8 cellular contexts compared by ENCODE assay signal in the genomic region with DNA sequence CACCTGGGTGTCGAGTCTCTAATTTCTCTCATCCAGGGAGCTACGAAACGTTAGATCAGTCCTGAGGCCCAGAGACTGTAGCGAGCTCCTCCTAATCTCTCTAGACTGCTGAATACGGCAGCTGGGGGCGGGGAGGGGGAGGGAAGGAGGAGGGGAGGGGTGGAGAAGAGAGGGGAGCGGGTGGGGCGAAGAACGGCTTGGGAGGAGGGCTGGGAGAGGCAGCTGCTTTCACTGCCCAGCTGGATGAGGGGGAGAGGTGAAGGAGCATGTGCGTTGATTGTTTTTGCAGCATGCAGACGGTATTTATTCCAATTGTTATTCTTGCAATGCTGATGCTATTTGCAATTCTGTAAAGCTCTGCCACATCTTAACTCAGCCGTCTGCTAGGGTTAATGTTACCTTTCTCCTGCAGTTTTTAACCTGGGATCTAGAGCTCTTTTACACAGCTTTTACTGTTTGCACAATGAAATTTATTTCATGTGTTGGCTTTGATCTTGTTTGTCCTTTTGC. TPM values are rescaled to one million over a fixed set of nuclear protein-coding genes. Genes with fewer than 3 reads are reported as not detected.
DNase-seq lines count a peak whose midpoint lies in the region; TF ChIP-seq lines count a peak whose summit lies in the region.

No MANE protein-coding gene starts in this region.

- CTCF ChIA-PET in GM10248 (lab: Yijun Ruan, JAX) = no interaction called here

- intact Hi-C loops in activated CD4-positive, alpha-beta T cell treated with anti-CD3 and anti-CD28 coated beads, Interleukin-2, amount 10 ng/mL, durations not matched to agents 24 days and 14 days (cut with micrococcal nuclease) = no loop called here

- peak; percentile 27 for DNase-seq in Daoy (ENCODE audit: low read depth)
- peak; percentile 81 for DNase-seq in NCI-H2171 (lab: John Stamatoyannopoulos, UW)
- DNase-seq in cerebellum (ENCODE audit: low spot score) = peak; percentile 71
- peak; percentile 74 for DNase-seq in midbrain (lab: John Stamatoyannopoulos, UW)
- DNase-seq in activated CD4-positive, alpha-beta T cell treated with anti-CD3 and anti-CD28 coated beads, Interleukin-2, amount 10 ng/mL, durations not matched to agents 24 days and 14 days = no peak
- no peak for DNase-seq in LoVo (ENCODE audit: low spot score)
- no peak for DNase-seq in activated CD8-positive, alpha-beta memory T cell treated with anti-CD3 and anti-CD28 coated beads, Interleukin-2, amount 50 U/mL, for 48 hours
- DNase-seq in GM10248 (ENCODE audit: extremely low spot score) = no peak

- no peak overlapping the region for H3K27ac Mint-ChIP-seq in activated CD4-positive, alpha-beta T cell treated with anti-CD3 and anti-CD28 coated beads, Interleukin-2, amount 10 ng/mL, durations not matched to agents 24 days and 14 days

- POLR2A ChIA-PET in GM10248 (lab: Yijun Ruan, JAX) = no interaction called here

- H3K36me3 Mint-ChIP-seq in activated CD4-positive, alpha-beta T cell treated with anti-CD3 and anti-CD28 coated beads, Interleukin-2, amount 10 ng/mL, durations not matched to agents 24 days and 14 days (ENCODE audit: low read depth) = no peaks in the 10 kb centered on the region

- peaks cover 38% of the 10 kb centered on the region for H3K27me3 Mint-ChIP-seq in activated CD4-positive, alpha-beta T cell treated with anti-CD3 and anti-CD28 coated beads, Interleukin-2, amount 10 ng/mL, durations not matched to agents 24 days and 14 days

- H3K4me3 Mint-ChIP-seq in activated CD4-positive, alpha-beta T cell treated with anti-CD3 and anti-CD28 coated beads, Interleukin-2, amount 10 ng/mL, durations not matched to agents 24 days and 14 days = no peak overlapping the region

- H3K9me3 Mint-ChIP-seq in activated CD4-positive, alpha-beta T cell treated with anti-CD3 and anti-CD28 coated beads, Interleukin-2, amount 10 ng/mL, durations not matched to agents 24 days and 14 days = peaks cover 6% of the 10 kb centered on the region

- peaks cover 6% of the 10 kb centered on the region for H3K4me1 Mint-ChIP-seq in activated CD4-positive, alpha-beta T cell treated with anti-CD3 and anti-CD28 coated beads, Interleukin-2, amount 10 ng/mL, durations not matched to agents 24 days and 14 days

- no peak for TF ChIP-seq CTCF in GM10248 (IDR thresholded peaks at IDR 0.05; ENCODE audit: control extremely low read depth, extremely low read depth, low read depth, missing control alignments)

RNA-seq across cellular contexts. Expression of gene DNAJC6, which starts 0.8 kb away (rescaled TPM):
- 5.0 and 11.1 TPM in 2 replicates for total RNA-seq in Daoy (2014; rRNA removed; shearing (Covaris generic))
- total RNA-seq in cerebellum = 86.7 TPM
- 2.8 and 4.0 TPM in 2 replicates for total RNA-seq in activated CD4-positive, alpha-beta T cell treated with anti-CD3 and anti-CD28 coated beads, Interleukin-2, amount 10 ng/mL, durations not matched to agents 24 days and 14 days

Comparison
In these comparisons a context has a peak if more than half of its experiments do, and no peak if none do; other contexts are left out.
1. DNase-seq: peak in Daoy (single experiment), NCI-H2171 (single experiment), cerebellum (single experiment) and midbrain (single experiment); none in activated CD4-positive, alpha-beta T cell treated with anti-CD3 and anti-CD28 coated beads, Interleukin-2, amount 10 ng/mL, durations not matched to agents 24 days and 14 days (single experiment), LoVo (single experiment), activated CD8-positive, alpha-beta memory T cell treated with anti-CD3 and anti-CD28 coated beads, Interleukin-2, amount 50 U/mL, for 48 hours (single experiment) and GM10248 (single experiment).